ENCODE assay signal across 17 cellular contexts in the genomic region with DNA sequence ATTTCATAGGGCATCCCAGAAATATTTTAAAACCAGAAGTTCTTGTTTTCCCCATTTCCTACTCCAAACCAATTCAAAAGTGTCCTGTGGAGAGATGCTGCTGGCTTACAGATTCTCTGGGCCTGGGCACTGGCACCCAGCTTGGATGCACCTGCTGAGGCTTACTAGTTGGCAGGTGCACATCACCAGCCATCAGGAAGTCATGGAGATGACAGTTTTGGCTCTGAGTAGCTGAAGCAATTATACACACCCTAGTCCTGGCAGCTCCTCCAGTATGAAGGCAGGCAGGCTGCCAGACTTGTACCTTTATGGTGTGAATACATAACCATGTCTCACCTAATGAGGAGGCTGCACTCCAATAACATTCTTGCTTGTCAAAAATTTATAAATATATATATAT.
DNase-seq lines count a peak whose midpoint lies in the region; TF ChIP-seq lines count a peak whose summit lies in the region.
"Had no signal": no experiment of that assay in that cellular context is flagged by ENCODE, and none has a peak within 500 bp of the region (broad histone marks: within the 10 kb centered on the region; RNA-seq: fewer than 3 reads in every experiment).

No MANE protein-coding gene starts in this region.

- intact Hi-C loops in colonic mucosa (cut with DNase I) (no loop called here), A673 (cut with micrococcal nuclease; ENCODE audit: unreplicated experiment) (no loop called here)

- CTCF ChIA-PET in A673 (lab: Charles Lee): no interaction called here

- H3K27ac ChIP-seq in colonic mucosa (no peak overlapping the region), A673 (ENCODE audit: low read depth, low read length, poor library complexity, severe bottlenecking) (no peak overlapping the region)
- H3K27ac ChIP-seq: BLaER1, SJSA1 had no signal

- H3K9ac ChIP-seq in colonic mucosa (ENCODE audit: low read depth in 2 of 2, low read length in 2 of 2): no peak overlapping the region
- H3K9ac ChIP-seq: BLaER1 had no signal

- no TSS peak for BruUV-seq in A673 (replicated peaks; lab: Mats Ljungman, UMichigan)

- no peak for TF ChIP-seq CTCF in colonic mucosa (IDR thresholded peaks at IDR 0.05)
- no peak for TF ChIP-seq CTCF in A673 (conservative IDR thresholded peaks at IDR 0.05; ENCODE audit: low read depth, low read length)

- H3K4me3 ChIP-seq in colonic mucosa (no peak overlapping the region), A673 (ENCODE audit: low read depth, low read length, poor library complexity, severe bottlenecking) (no peak overlapping the region)
- H3K4me3 ChIP-seq: BLaER1, SJSA1 had no signal

- H3K36me3 ChIP-seq in colonic mucosa (no peaks in the 10 kb centered on the region), A673 (ENCODE audit: insufficient read depth, low read length, poor library complexity, severe bottlenecking) (no peaks in the 10 kb centered on the region)
- H3K36me3 ChIP-seq: BLaER1, SJSA1 had no signal

- H3K9me3 ChIP-seq in colonic mucosa: no peaks in the 10 kb centered on the region
- no peaks in the 10 kb centered on the region for H3K9me3 ChIP-seq in A673 (ENCODE audit: low read depth, low read length, poor library complexity, severe bottlenecking)
- H3K9me3 ChIP-seq: BLaER1, Caco-2, SJSA1 had no signal

- POLR2A ChIA-PET in A673 (lab: Charles Lee; ENCODE audit: low non-redundant PET): no interaction called here

- H3K4me1 ChIP-seq in colonic mucosa: no peaks in the 10 kb centered on the region
- H3K4me1 ChIP-seq in A673 (ENCODE audit: insufficient read depth, low read length, poor library complexity, severe bottlenecking): no peaks in the 10 kb centered on the region
- H3K4me1 ChIP-seq: BLaER1, Caco-2, SJSA1 had no signal

- DNase-seq in NCI-H748 (lab: John Stamatoyannopoulos, UW; ENCODE audit: unreplicated experiment): peak; percentile 5
- no peak for DNase-seq in NCI-H748 treated with DMSO at 0.1 percent for 48 hours (lab: John Stamatoyannopoulos, UW)
- DNase-seq in NCI-H2029 (lab: John Stamatoyannopoulos, UW): peak; percentile 73
- peak; percentile 23 for DNase-seq in colonic mucosa
- DNase-seq in A673 (ENCODE audit: low spot score): no peak
- DNase-seq in GM03348 (ENCODE audit: low spot score): no peak
- no peak for DNase-seq in SK-N-DZ (ENCODE audit: low spot score)
- DNase-seq: Caco-2; CD4-positive, alpha-beta T cell; DMS153; EL; KG1; NCI-H187; NCI-H2171 treated with DMSO at 0.1 percent for 48 hours; NCI-H82 had no signal

- no peaks in the 10 kb centered on the region for H3K27me3 ChIP-seq in colonic mucosa
- H3K27me3 ChIP-seq in A673 (replicated peaks; ENCODE audit: insufficient read depth, low read depth, low read length, poor library complexity): no peaks in the 10 kb centered on the region
- H3K27me3 ChIP-seq: BLaER1, SJSA1 had no signal

Comparison
In these comparisons a context has a peak if more than half of its experiments do, and no peak if none do; other contexts are left out.
1. DNase-seq: peak in NCI-H748 (single experiment), NCI-H2029 (single experiment) and colonic mucosa (single experiment); none in NCI-H748 treated with DMSO at 0.1 percent for 48 hours (single experiment), A673 (single experiment), GM03348 (single experiment) and SK-N-DZ (single experiment).